Comparison of ENCODE assay signal across 1 cellular context in the genomic region with DNA sequence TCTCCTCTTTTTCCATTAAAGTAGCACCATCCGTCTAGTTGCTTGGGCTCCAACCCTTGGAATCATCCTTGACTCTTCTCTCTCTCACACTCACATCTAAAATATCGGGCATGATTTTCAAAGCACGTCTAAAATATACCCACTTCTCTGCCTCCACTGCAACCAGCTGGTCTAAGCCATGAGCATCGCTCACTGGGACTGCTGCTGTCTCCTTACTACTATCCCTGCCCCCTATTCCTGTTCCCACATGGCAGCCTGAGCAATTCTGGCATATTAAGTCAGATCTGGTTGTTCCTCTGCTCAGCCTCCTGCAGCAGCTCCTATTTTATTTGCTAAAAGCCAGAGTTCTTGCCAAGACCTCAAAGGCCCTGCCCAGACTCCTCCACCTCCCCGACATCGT.
TF ChIP-seq lines count a peak whose summit lies in the region.

No MANE protein-coding gene starts in this region.

TF ChIP-seq in GM23338, 12 proteins besides CTCF, POLR2A, EP300 and RAD21 (continued from another document):
- TF ChIP-seq ZNF462 (CRISPR knock-in tag; IDR thresholded peaks at IDR 0.05), result no peak
- TF ChIP-seq EZH2phosphoT487 (IDR thresholded peaks at IDR 0.05; ENCODE audit: unreplicated experiment), result no peak
- no peak for TF ChIP-seq POLR2AphosphoS5 (IDR thresholded peaks at IDR 0.05; ENCODE audit: low read depth)
- TF ChIP-seq NANOG (IDR thresholded peaks at IDR 0.05; ENCODE audit: borderline replicate concordance), result no peak
- TF ChIP-seq ZNF331 (CRISPR knock-in tag; IDR thresholded peaks at IDR 0.05; ENCODE audit: low read depth), result no peak
- TF ChIP-seq CREB1 (CRISPR knock-in tag; IDR thresholded peaks at IDR 0.05; ENCODE audit: low read depth), result no peak
TF ChIP-seq in GM23338: peak in this region for 0.
